ENCODE assay signal across 8 cellular contexts in the genomic region with DNA sequence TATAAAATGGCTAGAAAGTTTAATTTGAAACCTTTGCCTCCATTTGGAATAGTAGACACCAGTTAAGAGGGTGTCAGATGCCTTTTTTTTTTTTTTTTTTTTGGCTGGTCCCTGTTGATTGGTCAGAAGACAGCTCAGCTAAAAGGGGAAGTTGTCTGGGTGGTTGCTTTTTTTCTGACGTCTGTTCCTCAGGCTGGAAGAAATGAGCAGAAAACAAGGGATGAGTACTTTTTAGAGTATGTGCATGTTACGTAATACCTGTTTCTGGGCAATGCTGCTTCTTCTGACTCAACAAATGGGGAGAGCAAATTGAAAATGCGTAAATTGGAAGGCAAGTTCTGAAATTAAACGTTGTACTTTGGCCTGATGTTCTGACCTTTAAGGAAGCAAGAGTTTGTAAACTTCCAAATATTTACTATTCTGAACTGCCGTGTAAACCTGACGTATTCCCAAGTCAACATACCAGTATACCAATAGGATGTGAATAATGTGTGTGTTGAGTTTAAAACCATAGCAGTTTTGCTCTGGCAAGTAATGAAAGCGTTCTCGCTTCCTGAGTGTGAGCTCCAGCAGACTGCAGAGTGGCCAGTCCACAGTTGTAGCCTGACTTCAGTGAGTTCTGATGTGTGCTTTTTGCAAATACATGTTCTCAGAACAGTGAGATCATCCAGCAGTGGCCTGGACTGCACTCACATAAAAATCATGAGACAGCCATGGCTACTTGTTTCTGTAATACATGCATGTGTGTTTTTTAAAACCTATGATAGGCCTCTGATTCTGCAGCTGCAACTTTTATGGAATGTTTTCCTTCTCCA. TPM values are rescaled to one million over a fixed set of nuclear protein-coding genes. Genes with fewer than 3 reads are reported as not detected.
A peak's percentile ranks its signal among the peaks of the same experiment; 100 is the strongest.
DNase-seq lines count a peak whose midpoint lies in the region; ATAC-seq and TF ChIP-seq lines count a peak whose summit lies in the region.

No MANE protein-coding gene starts in this region.

- H3K27me3 Mint-ChIP-seq in activated T-cell treated with anti-CD3 and anti-CD28 coated beads, Interleukin-2, amount 50 U/mL, for 24 hours, result peaks cover 2% of the 10 kb centered on the region

- H3K4me1 Mint-ChIP-seq in activated T-cell treated with anti-CD3 and anti-CD28 coated beads, Interleukin-2, amount 50 U/mL, for 24 hours (ENCODE audit: low read depth), result peaks cover 40% of the 10 kb centered on the region

- H3K9me3 ChIP-seq in psoas muscle, result no peaks in the 10 kb centered on the region

- no peak for TF ChIP-seq CTCF in psoas muscle (IDR thresholded peaks at IDR 0.05)

- H3K36me3 ChIP-seq in psoas muscle (ENCODE audit: insufficient read depth in 1 of 2, low read depth in 1 of 2), result peaks cover 0 to 9% of the 10 kb centered on the region in 2 donors

- peaks cover 35% of the 10 kb centered on the region for H3K36me3 Mint-ChIP-seq in activated T-cell treated with anti-CD3 and anti-CD28 coated beads, Interleukin-2, amount 50 U/mL, for 24 hours (ENCODE audit: low read depth)

- peak overlapping the region; percentile 89 for H3K4me3 Mint-ChIP-seq in activated T-cell treated with anti-CD3 and anti-CD28 coated beads, Interleukin-2, amount 50 U/mL, for 24 hours

- H3K4me1 ChIP-seq in psoas muscle, result no peaks in the 10 kb centered on the region

- peak overlapping the region; percentile 98 for H3K27ac Mint-ChIP-seq in activated T-cell treated with anti-CD3 and anti-CD28 coated beads, Interleukin-2, amount 50 U/mL, for 24 hours

- no peak for DNase-seq in activated T-cell treated with anti-CD3 and anti-CD28 coated beads, Interleukin-2, amount 50 U/mL, for 24 hours
- DNase-seq in activated T-cell treated with anti-CD3 and anti-CD28 coated beads, Interleukin-2, amount 50 U/mL, for 1 hour, result no peak
- DNase-seq in SKM-1 (lab: John Stamatoyannopoulos, UW; ENCODE audit: unreplicated experiment) (peak; percentile 62), psoas muscle (no peak), ecto neural progenitor cell (ENCODE audit: low spot score) (no peak), HT-29 (ENCODE audit: low spot score) (no peak)

- WGBS in psoas muscle, 3 donors, result 40 to 65% (median 55%) methylated on average over 8 of the region's 8 CpGs

- H3K9me3 Mint-ChIP-seq in activated T-cell treated with anti-CD3 and anti-CD28 coated beads, Interleukin-2, amount 50 U/mL, for 24 hours, result no peaks in the 10 kb centered on the region

- peak overlapping the region; percentile 88 for H3K27ac ChIP-seq in psoas muscle

- intact Hi-C loops in psoas muscle (cut with DNase I), result loop anchor here in 1 of 2 donors (5.0 to 10.0 kb wide), 2 partner anchors 42 to 230 kb away; a partner anchor contains a TSS

- peak overlapping the region; percentile 82 for H3K4me3 ChIP-seq in psoas muscle

- peak; percentile 7 for ATAC-seq in esophagus mucosa
- ATAC-seq in psoas muscle, result no peak
- no peak for ATAC-seq in HG03457 (IDR thresholded peaks at IDR 0.05; ENCODE audit: unreplicated experiment)

- no peaks in the 10 kb centered on the region for H3K27me3 ChIP-seq in psoas muscle (ENCODE audit: insufficient read depth in 3 of 3, low read length in 2 of 3)

RNA-seq across cellular contexts. Expression of a gene that starts 1.7 kb away (rescaled TPM):
- total RNA-seq in esophagus mucosa (272 TPM), psoas muscle (100 to 1,000 TPM in 1 of 4 donors, 10 to 100 TPM in 3; 20.7 to 129 (median 41.7) TPM)
- polyA plus RNA-seq in psoas muscle, result 100 to 1,000 TPM in 1 of 3 donors, 10 to 100 TPM in 2; 42.1 to 109 (median 85.4) TPM
- total RNA-seq in HT-29 (2014; rRNA removed; shearing (Covaris generic)), result 70.2 and 80.5 TPM in 2 replicates

RNA-seq across cellular contexts. Expression of a gene that starts 41.6 kb away (rescaled TPM):
- 7.2 TPM for total RNA-seq in esophagus mucosa
- total RNA-seq in psoas muscle, result 10 to 100 TPM; 21.7 to 58.9 (median 44.5) TPM
- 10 to 100 TPM; 22.0 to 35.4 (median 23.5) TPM for polyA plus RNA-seq in psoas muscle
- 6.1 and 6.7 TPM in 2 replicates for total RNA-seq in HT-29 (2014; rRNA removed; shearing (Covaris generic))
